In the genomic region with DNA sequence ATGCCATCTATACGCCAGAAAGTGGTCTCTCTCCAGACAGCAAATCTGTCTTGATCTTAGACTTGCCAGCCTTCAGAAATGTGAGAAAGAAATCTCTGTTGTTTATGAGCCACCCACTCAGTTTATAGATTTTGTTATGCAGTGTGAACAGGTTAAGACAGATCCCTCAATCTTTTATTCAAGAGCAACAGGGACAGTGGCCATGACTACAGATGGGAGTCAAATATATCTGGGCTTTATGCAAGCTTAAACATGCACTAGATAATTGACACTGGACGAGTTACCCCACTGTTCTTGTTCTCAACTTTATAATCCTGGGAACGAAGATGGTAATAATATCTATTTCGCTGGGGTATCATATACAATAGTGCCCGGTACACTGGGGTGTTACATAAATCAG, we compare ENCODE assay signal across 35 cellular contexts.
"Had no signal": no experiment of that assay in that cellular context is flagged by ENCODE, and none has a peak within 500 bp of the region (broad histone marks: within the 10 kb centered on the region; RNA-seq: fewer than 3 reads in every experiment).

No MANE protein-coding gene starts in this region.

- H3K4me3 Mint-ChIP-seq: activated B cell treated with CpG ODN at 0.5 μM for 24 hours; activated CD4-positive, alpha-beta memory T cell treated with anti-CD3 and anti-CD28 coated beads for 36 hours; activated naive CD8-positive, alpha-beta T cell treated with anti-CD3 and anti-CD28 coated beads for 36 hours; activated T-cell treated with anti-CD3 and anti-CD28 coated beads, Interleukin-2, amount 50 U/mL, for 4 hours had no signal

- H3K9me3 ChIP-seq: Peyer's patch had no signal

- H3K27me3 ChIP-seq: brain microvascular endothelial cell, Peyer's patch had no signal

- H3K27ac Mint-ChIP-seq: activated B cell treated with CpG ODN at 0.5 μM for 24 hours; activated CD4-positive, alpha-beta memory T cell treated with anti-CD3 and anti-CD28 coated beads for 36 hours; activated naive CD8-positive, alpha-beta T cell treated with anti-CD3 and anti-CD28 coated beads for 36 hours had no signal

- H3K27me3 Mint-ChIP-seq: activated CD4-positive, alpha-beta memory T cell treated with anti-CD3 and anti-CD28 coated beads for 36 hours; activated naive CD8-positive, alpha-beta T cell treated with anti-CD3 and anti-CD28 coated beads for 36 hours had no signal

- H3K27ac ChIP-seq: brain microvascular endothelial cell, KMS-11, Peyer's patch, VCaP had no signal

- H3K9me3 Mint-ChIP-seq: activated B cell treated with CpG ODN at 0.5 μM for 24 hours; activated CD4-positive, alpha-beta memory T cell treated with anti-CD3 and anti-CD28 coated beads for 36 hours; activated T-cell treated with anti-CD3 and anti-CD28 coated beads, Interleukin-2, amount 50 U/mL, for 4 hours had no signal

- H3K4me3 ChIP-seq: Peyer's patch had no signal

- DNase-seq: activated B cell treated with CpG ODN at 0.5 μM for 24 hours; activated CD4-positive, alpha-beta memory T cell treated with anti-CD3 and anti-CD28 coated beads for 36 hours; activated CD4-positive, alpha-beta T cell treated with anti-CD3 and anti-CD28 coated beads for 4 hours; activated CD4-positive, alpha-beta T cell treated with anti-CD3 and anti-CD28 coated beads, Interleukin-2, amount 50 U/mL, for 1 hour; activated CD4-positive, CD25-positive, alpha-beta regulatory T cell treated with anti-CD3 and anti-CD28 coated beads, Interleukin-2, amount 50 U/mL, for 72 hours; activated CD8-positive, alpha-beta memory T cell treated with anti-CD3 and anti-CD28 coated beads, Interleukin-2, amount 50 U/mL, for 4 hours; activated effector memory CD4-positive, alpha-beta T cell treated with anti-CD3 and anti-CD28 coated beads, Interleukin-2, amount 50 U/mL, for 16 hours; activated naive CD4-positive, alpha-beta T cell; activated naive CD4-positive, alpha-beta T cell treated with anti-CD3 and anti-CD28 coated beads, Interleukin-2, amount 50 U/mL, for 16 hours; activated naive CD8-positive, alpha-beta T cell treated with anti-CD3 and anti-CD28 coated beads for 36 hours; activated T-cell treated with anti-CD3 and anti-CD28 coated beads for 4 hours; activated T-cell treated with anti-CD3 and anti-CD28 coated beads, Interleukin-2, amount 50 U/mL, for 4 hours; amniotic stem cell; aorta; brain microvascular endothelial cell; MM.1S; MV-4-11; NCI-H1092; NCI-H1436; NCI-H1694; NCI-H1930; NCI-H2081 treated with DMSO at 0.1 percent for 48 hours; NCI-H226; NCI-H524 treated with DMSO at 0.1 percent for 48 hours; NK-92 treated with Interleukin-12 subunit alpha and Interleukin-12 subunit beta, amount 100 ng/mL, for 24 hours; PC-3; Peyer's patch; RPMI8226; SIG-M5; SW 1271; T-helper 1 cell; T-helper 2 cell; T-helper 9 cell had no signal

- H3K36me3 ChIP-seq: brain microvascular endothelial cell, Peyer's patch had no signal

- H3K4me1 ChIP-seq: Peyer's patch had no signal
